ENCODE assay signal across 8 cellular contexts in genomic region chr17:2710804-2711607, GRCh38. TPM values are rescaled to one million over a fixed set of nuclear protein-coding genes. Genes with fewer than 3 reads are reported as not detected.
DNase-seq lines count a peak whose midpoint lies in the region; ATAC-seq and TF ChIP-seq lines count a peak whose summit lies in the region.

No MANE protein-coding gene starts in this region.

- CTCF ChIA-PET in activated CD4-positive, alpha-beta memory T cell treated with anti-CD3 and anti-CD28 coated beads for 36 hours (lab: Charles Lee): interaction anchor here (0.8 to 2.4 kb wide), 4 partner anchors 37 to 303 kb away, joined by 3 to 7 read pairs (median 4); no protein-coding TSS in a partner anchor

- DNase-seq in AG20443 (ENCODE audit: low spot score): peak; percentile 55
- peak; percentile 27 for DNase-seq in activated CD4-positive, alpha-beta memory T cell treated with anti-CD3 and anti-CD28 coated beads for 36 hours
- DNase-seq in fibroblast of lung (ENCODE audit: low read depth in 2 of 2): no peak
- DNase-seq in osteoblast (ENCODE audit: insufficient read length, low spot score, missing footprints): peak; percentile 93
- DNase-seq in SKM-1 treated with dmso at 0.1 percent for 144 hours (lab: John Stamatoyannopoulos, UW; ENCODE audit: unreplicated experiment): no peak
- no peak for DNase-seq in occipital lobe (lab: John Stamatoyannopoulos, UW)

- intact Hi-C loops in activated CD4-positive, alpha-beta memory T cell treated with anti-CD3 and anti-CD28 coated beads for 36 hours (cut with micrococcal nuclease): loop anchor here (2.0 to 5.0 kb wide), 2 partner anchors 104 to 314 kb away; no protein-coding TSS in a partner anchor

- H3K36me3 ChIP-seq in fibroblast of lung (ENCODE audit: control insufficient read depth, insufficient read depth, low read length) (no peaks in the 10 kb centered on the region), osteoblast (ENCODE audit: insufficient read depth, low read length) (no peaks in the 10 kb centered on the region)

- H3K27ac Mint-ChIP-seq in activated CD4-positive, alpha-beta memory T cell treated with anti-CD3 and anti-CD28 coated beads for 36 hours: peak overlapping the region; percentile 58

- peak overlapping the region; percentile 88 for H3K4me3 Mint-ChIP-seq in activated CD4-positive, alpha-beta memory T cell treated with anti-CD3 and anti-CD28 coated beads for 36 hours

- no peaks in the 10 kb centered on the region for H3K27me3 Mint-ChIP-seq in activated CD4-positive, alpha-beta memory T cell treated with anti-CD3 and anti-CD28 coated beads for 36 hours

- H3K9ac ChIP-seq in fibroblast of lung (ENCODE audit: insufficient read depth, low read length): peak overlapping the region; percentile 61

- no peak overlapping the region for H2AFZ ChIP-seq in fibroblast of lung (ENCODE audit: low read length)
- peak overlapping the region; percentile 61 for H2AFZ ChIP-seq in osteoblast (ENCODE audit: low read length)

- POLR2A ChIA-PET in activated CD4-positive, alpha-beta memory T cell treated with anti-CD3 and anti-CD28 coated beads for 36 hours (lab: Charles Lee): interaction anchor here (0.7 to 1.2 kb wide), 5 partner anchors 13 to 319 kb away, joined by 3 to 5 read pairs (median 4); no protein-coding TSS in a partner anchor

- H3K79me2 ChIP-seq in fibroblast of lung (ENCODE audit: control insufficient read depth, insufficient read depth, low read length) (peaks cover 53% of the 10 kb centered on the region), osteoblast (ENCODE audit: insufficient read depth, low read length) (peaks cover 56% of the 10 kb centered on the region)

- H4K20me1 ChIP-seq in fibroblast of lung (ENCODE audit: control insufficient read depth, extremely low read depth, insufficient read depth, low read length) (no peaks in the 10 kb centered on the region), osteoblast (ENCODE audit: insufficient read depth, low read length) (peaks cover 38% of the 10 kb centered on the region)

- H3K27ac ChIP-seq in fibroblast of lung (ENCODE audit: insufficient read depth, low read length) (peak overlapping the region; percentile 56), osteoblast (ENCODE audit: low read depth, low read length) (peak overlapping the region; percentile 60)

- peak overlapping the region; percentile 69 to 91 (median 80) for H3K4me3 ChIP-seq in fibroblast of lung (replicated peaks in 1 of 4; ENCODE audit: control extremely low read depth in 1 of 4, insufficient read depth in 1 of 4, low read depth in 3 of 4, low read length in 4 of 4)
- H3K4me3 ChIP-seq in osteoblast (ENCODE audit: insufficient read depth, low read length): peak overlapping the region; percentile 87

- H3K4me1 ChIP-seq in fibroblast of lung (ENCODE audit: control insufficient read depth, extremely low read depth, insufficient read depth, low read length) (peaks cover 11% of the 10 kb centered on the region), osteoblast (ENCODE audit: insufficient read depth, low read length) (peaks cover 42% of the 10 kb centered on the region)

- no peaks in the 10 kb centered on the region for H3K9me3 ChIP-seq in fibroblast of lung (ENCODE audit: control insufficient read depth, insufficient read depth, low read depth, low read length)
- no peaks in the 10 kb centered on the region for H3K9me3 ChIP-seq in osteoblast (ENCODE audit: low read depth, low read length)

- ATAC-seq in GM19351 (IDR thresholded peaks at IDR 0.05; ENCODE audit: unreplicated experiment): peak; percentile 21
- peak; percentile 7 for ATAC-seq in HG03571 (IDR thresholded peaks at IDR 0.05; ENCODE audit: unreplicated experiment)

- TF ChIP-seq CTCF in fibroblast of lung (conservative IDR thresholded peaks at IDR 0.05 in 1 of 2, IDR thresholded peaks at IDR 0.05 in 1 of 2; ENCODE audit: low read depth in 1 of 2, low read length in 2 of 2): no peak
- no peak for TF ChIP-seq CTCF in osteoblast (IDR thresholded peaks at IDR 0.05; ENCODE audit: extremely low read depth, low read depth, low read length)

- peak overlapping the region; percentile 93 for H3K4me2 ChIP-seq in fibroblast of lung (ENCODE audit: extremely low read depth, insufficient read depth, low read length)
- H3K4me2 ChIP-seq in osteoblast (ENCODE audit: insufficient read depth, low read length): peak overlapping the region; percentile 98

- H3K4me1 Mint-ChIP-seq in activated CD4-positive, alpha-beta memory T cell treated with anti-CD3 and anti-CD28 coated beads for 36 hours (ENCODE audit: low read depth): peaks cover 34% of the 10 kb centered on the region

- no peaks in the 10 kb centered on the region for H3K27me3 ChIP-seq in fibroblast of lung (ENCODE audit: control insufficient read depth, insufficient read depth, low read length)
- H3K27me3 ChIP-seq in osteoblast (ENCODE audit: insufficient read depth, low read length): no peaks in the 10 kb centered on the region

- peaks cover 7% of the 10 kb centered on the region for H3K36me3 Mint-ChIP-seq in activated CD4-positive, alpha-beta memory T cell treated with anti-CD3 and anti-CD28 coated beads for 36 hours

- no peaks in the 10 kb centered on the region for H3K9me3 Mint-ChIP-seq in activated CD4-positive, alpha-beta memory T cell treated with anti-CD3 and anti-CD28 coated beads for 36 hours

RNA-seq across cellular contexts. Expression of gene CLUH, which starts 0.6 kb away (rescaled TPM):
- 10 to 100 TPM; 78.4 to 80.4 TPM for total RNA-seq in activated CD4-positive, alpha-beta memory T cell treated with anti-CD3 and anti-CD28 coated beads for 36 hours
- 28.2 and 29.4 TPM in 2 replicates for total RNA-seq in fibroblast of lung
- 10.5 and 19.2 TPM in 2 replicates for polyA plus RNA-seq in fibroblast of lung
- polyA plus RNA-seq in fibroblast of lung (2012): 24.1 and 40.5 TPM in 2 replicates
- polyA minus RNA-seq in fibroblast of lung (ENCODE audit: low replicate concordance): 23.8 and 41.2 TPM in 2 replicates
- 36.2 and 41.6 TPM in 2 replicates for total RNA-seq in osteoblast
- 17.5 TPM for total RNA-seq in occipital lobe

RNA-seq across cellular contexts. Expression of gene CCDC92B, which starts 38.4 kb away (rescaled TPM):
- total RNA-seq in activated CD4-positive, alpha-beta memory T cell treated with anti-CD3 and anti-CD28 coated beads for 36 hours: under 1 TPM in 1 of 2 experiments, not detected in 1; 0.10 TPM
- total RNA-seq in fibroblast of lung (not detected in 2 replicates), osteoblast (not detected in 2 replicates), occipital lobe (1.1 TPM)
- not detected in 2 replicates for polyA plus RNA-seq in fibroblast of lung
- not detected in 2 replicates for polyA plus RNA-seq in fibroblast of lung (2012)
- polyA minus RNA-seq in fibroblast of lung (ENCODE audit: low replicate concordance): not detected in 2 replicates

Comparison
In these comparisons a context has a peak if more than half of its experiments do, and no peak if none do; other contexts are left out.
1. DNase-seq: peak in AG20443 (single experiment), activated CD4-positive, alpha-beta memory T cell treated with anti-CD3 and anti-CD28 coated beads for 36 hours (single experiment) and osteoblast (single experiment); none in fibroblast of lung (0 of 2), SKM-1 treated with dmso at 0.1 percent for 144 hours (single experiment) and occipital lobe (single experiment).